ENCODE assay signal across 8 cellular contexts in genomic region chr17:9020824-9021157, GRCh38. TPM values are rescaled to one million over a fixed set of nuclear protein-coding genes. Genes with fewer than 3 reads are reported as not detected.
DNase-seq lines count a peak whose midpoint lies in the region; ATAC-seq and TF ChIP-seq lines count a peak whose summit lies in the region.

No MANE protein-coding gene starts in this region.

- in situ Hi-C loops in astrocyte of the cerebellum (cut with HindIII; ENCODE audit: low sequenced_read_pairs): no loop called here

- no peak for TF ChIP-seq POLR2A in vagina (IDR thresholded peaks at IDR 0.05)

- H3K4me3 ChIP-seq in cardiac muscle cell (peak overlapping the region; percentile 84), astrocyte of the cerebellum (ENCODE audit: low read depth, low read length) (peak overlapping the region; percentile 49), mesodermal cell (ENCODE audit: extremely low read depth, insufficient read depth, low read length, poor library complexity, severe bottlenecking) (peak overlapping the region; percentile 49), vagina (peak overlapping the region; percentile 63 to 67)

- TF ChIP-seq CTCF in cardiac muscle cell (IDR thresholded peaks at IDR 0.05; ENCODE audit: low read depth, low read length) (no peak), astrocyte of the cerebellum (IDR thresholded peaks at IDR 0.05; ENCODE audit: low read depth, low read length, missing control alignments) (no peak), vagina (IDR thresholded peaks at IDR 0.05) (no peak)

- DNase-seq in cardiac muscle cell (ENCODE audit: low read depth in 1 of 2, low spot score in 1 of 2) (no peak), Right ventricle myocardium superior (no peak), astrocyte of the cerebellum (ENCODE audit: low read depth) (no peak), vagina (ENCODE audit: extremely low spot score in 2 of 2) (no peak), NCI-H526 treated with DMSO at 0.1 percent for 48 hours (lab: John Stamatoyannopoulos, UW) (no peak), DMS79 (lab: John Stamatoyannopoulos, UW) (no peak)
- DNase-seq in activated CD8-positive, alpha-beta memory T cell treated with anti-CD3 and anti-CD28 coated beads for 24 hours: no peak

- intact Hi-C loops in Right ventricle myocardium superior (cut with DNase I): loop anchor here (10.0 kb wide), 1 partner anchor 94 kb away; no protein-coding TSS in a partner anchor
- intact Hi-C loops in vagina (cut with DNase I): no loop called here

- H3K4me1 ChIP-seq in cardiac muscle cell (ENCODE audit: low read depth) (peaks cover 12% of the 10 kb centered on the region), mesodermal cell (ENCODE audit: control insufficient read depth, insufficient read depth, low read length, poor library complexity, severe bottlenecking) (peaks cover 4% of the 10 kb centered on the region), vagina (peaks cover 25% of the 10 kb centered on the region)

- H3K27me3 ChIP-seq in cardiac muscle cell (peaks cover 99% of the 10 kb centered on the region), vagina (no peaks in the 10 kb centered on the region)

- no peak for ATAC-seq in Right ventricle myocardium superior (ENCODE audit: poor library complexity)

- H3K27ac ChIP-seq in cardiac muscle cell (no peak overlapping the region), mesodermal cell (ENCODE audit: low read depth, low read length, severe bottlenecking) (no peak overlapping the region), vagina (peak overlapping the region; percentile 92)

- H3K9me3 ChIP-seq in cardiac muscle cell (ENCODE audit: low read depth): no peaks in the 10 kb centered on the region
- H3K9me3 ChIP-seq in mesodermal cell (ENCODE audit: control insufficient read depth, low read length): no peaks in the 10 kb centered on the region
- no peaks in the 10 kb centered on the region for H3K9me3 ChIP-seq in vagina

- H3K36me3 ChIP-seq in cardiac muscle cell (no peaks in the 10 kb centered on the region), mesodermal cell (ENCODE audit: control insufficient read depth, insufficient read depth, low read length) (no peaks in the 10 kb centered on the region), vagina (no peaks in the 10 kb centered on the region)

- WGBS in mesodermal cell (ENCODE audit: insufficient coverage in 2 of 2), 2 experiments: 2 to 5% methylated on average over 18 to 19 of the region's 25 CpGs

RNA-seq across cellular contexts. Expression of gene NTN1, which starts 0.5 kb away (rescaled TPM):
- total RNA-seq in cardiac muscle cell (0.21 and 0.60 TPM in 2 replicates), Right ventricle myocardium superior (19.4 TPM), vagina (4.7 TPM)
- 0.10 and 0.16 TPM in 2 replicates for polyA plus RNA-seq in cardiac muscle cell
- 0.59 TPM for polyA plus RNA-seq in mesodermal cell (2013, experiment 1 of 2)
- polyA plus RNA-seq in mesodermal cell (2013, experiment 2 of 2): 0.30 TPM

RNA-seq across cellular contexts. Expression of gene PIK3R5, which starts 55.3 kb away (rescaled TPM):
- 0.09 and 0.28 TPM in 2 replicates for total RNA-seq in cardiac muscle cell
- polyA plus RNA-seq in cardiac muscle cell: 0.09 and 0.38 TPM in 2 replicates
- 2.5 TPM for total RNA-seq in Right ventricle myocardium superior
- polyA plus RNA-seq in mesodermal cell (2013, experiment 1 of 2): 1.00 TPM
- polyA plus RNA-seq in mesodermal cell (2013, experiment 2 of 2): 0.46 TPM
- total RNA-seq in vagina: 10.6 TPM
